ENCODE assay signal across 10 cellular contexts in the genomic region with DNA sequence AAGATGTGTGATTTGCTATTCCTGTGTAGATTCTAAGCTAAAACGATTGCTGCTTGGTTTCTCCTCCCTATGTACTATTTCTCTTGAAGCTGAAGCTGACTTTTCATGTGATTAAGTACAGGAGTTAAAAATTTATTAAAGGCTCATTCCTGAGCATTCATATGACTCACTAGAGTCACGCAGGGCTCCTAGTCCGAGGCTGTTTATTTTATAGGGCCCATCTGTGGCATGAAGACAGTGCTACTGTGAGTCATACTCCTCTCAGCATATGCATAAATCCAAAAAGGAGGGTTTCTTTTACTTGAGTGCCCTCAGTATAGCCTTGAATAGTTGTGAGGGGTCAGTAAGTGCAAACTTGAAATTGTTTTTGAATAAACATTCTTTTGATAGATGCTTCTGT.
A peak's percentile ranks its signal among the peaks of the same experiment; 100 is the strongest.
DNase-seq lines count a peak whose midpoint lies in the region; ATAC-seq and TF ChIP-seq lines count a peak whose summit lies in the region.
"Had no signal": no experiment of that assay in that cellular context is flagged by ENCODE, and none has a peak within 500 bp of the region (broad histone marks: within the 10 kb centered on the region; RNA-seq: fewer than 3 reads in every experiment).

No MANE protein-coding gene starts in this region.

- no peak for ATAC-seq in HG03460 (IDR thresholded peaks at IDR 0.05; ENCODE audit: unreplicated experiment)
- ATAC-seq: K562 had no signal

- peaks cover 20 to 27% (median 25%) of the 10 kb centered on the region in 4 donors for H3K4me1 ChIP-seq in esophagus muscularis mucosa
- H3K4me1 ChIP-seq in parathyroid adenoma = peaks cover 10% of the 10 kb centered on the region

- DNase-seq in ELR (ENCODE audit: low read depth) = peak; percentile 97
- DNase-seq in RKO (ENCODE audit: low spot score) = peak; percentile 30
- no peak for DNase-seq in esophagus muscularis mucosa (ENCODE audit: extremely low spot score)
- no peak for DNase-seq in NCI-H1694 treated with DMSO at 0.1 percent for 48 hours (lab: John Stamatoyannopoulos, UW)
- no peak for DNase-seq in cerebellum (ENCODE audit: low spot score)
- no peak for DNase-seq in retina
- DNase-seq: activated gamma-delta T cell treated with Interleukin-2 at 50 U/mL for 16 hours had no signal

- H3K9ac ChIP-seq in parathyroid adenoma = no peak overlapping the region

- no peak overlapping the region for H3K4me2 ChIP-seq in parathyroid adenoma (ENCODE audit: low read length)

- H3K27ac ChIP-seq in esophagus muscularis mucosa (replicated peaks in 1 of 4) (peak overlapping the region; percentile 2 to 59 (median 28)), parathyroid adenoma (no peak overlapping the region)

- no peak for TF ChIP-seq POLR2A in esophagus muscularis mucosa (IDR thresholded peaks at IDR 0.05; ENCODE audit: low read depth)

- peaks cover 2% of the 10 kb centered on the region for H3K79me2 ChIP-seq in parathyroid adenoma

- whole genome bisulfite sequencing in esophagus muscularis mucosa = 27% methylated on average over 3 of the region's 3 CpGs

- peaks cover 0 to 2% (median 0%) of the 10 kb centered on the region in 4 donors for H3K36me3 ChIP-seq in esophagus muscularis mucosa
- no peaks in the 10 kb centered on the region for H3K36me3 ChIP-seq in parathyroid adenoma (ENCODE audit: control insufficient read depth, insufficient read depth, low read length)

- H3K27me3 ChIP-seq in esophagus muscularis mucosa (no peaks in the 10 kb centered on the region), parathyroid adenoma (ENCODE audit: control insufficient read depth, insufficient read depth, low read length) (no peaks in the 10 kb centered on the region)

- no peaks in the 10 kb centered on the region for H3K9me3 ChIP-seq in esophagus muscularis mucosa
- H3K9me3 ChIP-seq in parathyroid adenoma (ENCODE audit: control insufficient read depth, low read length) = no peaks in the 10 kb centered on the region

- H2AFZ ChIP-seq in parathyroid adenoma = peak overlapping the region; percentile 64

- H3K4me3 ChIP-seq in esophagus muscularis mucosa = no peak overlapping the region
- H3K4me3 ChIP-seq in parathyroid adenoma (ENCODE audit: low read depth, low read length) = no peak overlapping the region
- H3K4me3 ChIP-seq: K562 had no signal

- intact Hi-C loops in esophagus muscularis mucosa (cut with DNase I) = no loop called here

- TF ChIP-seq CTCF in esophagus muscularis mucosa (IDR thresholded peaks at IDR 0.05) = no peak
- no peak for TF ChIP-seq CTCF in parathyroid adenoma (IDR thresholded peaks at IDR 0.05)

- TF ChIP-seq EP300 in esophagus muscularis mucosa (IDR thresholded peaks at IDR 0.05) = no peak

Comparison
In these comparisons a context has a peak if more than half of its experiments do, and no peak if none do; other contexts are left out.
1. DNase-seq: peak in ELR (single experiment) and RKO (single experiment); none in esophagus muscularis mucosa (single experiment), NCI-H1694 treated with DMSO at 0.1 percent for 48 hours (single experiment), cerebellum (single experiment) and retina (single experiment).